1 cellular context compared by ENCODE assay signal in the genomic region with DNA sequence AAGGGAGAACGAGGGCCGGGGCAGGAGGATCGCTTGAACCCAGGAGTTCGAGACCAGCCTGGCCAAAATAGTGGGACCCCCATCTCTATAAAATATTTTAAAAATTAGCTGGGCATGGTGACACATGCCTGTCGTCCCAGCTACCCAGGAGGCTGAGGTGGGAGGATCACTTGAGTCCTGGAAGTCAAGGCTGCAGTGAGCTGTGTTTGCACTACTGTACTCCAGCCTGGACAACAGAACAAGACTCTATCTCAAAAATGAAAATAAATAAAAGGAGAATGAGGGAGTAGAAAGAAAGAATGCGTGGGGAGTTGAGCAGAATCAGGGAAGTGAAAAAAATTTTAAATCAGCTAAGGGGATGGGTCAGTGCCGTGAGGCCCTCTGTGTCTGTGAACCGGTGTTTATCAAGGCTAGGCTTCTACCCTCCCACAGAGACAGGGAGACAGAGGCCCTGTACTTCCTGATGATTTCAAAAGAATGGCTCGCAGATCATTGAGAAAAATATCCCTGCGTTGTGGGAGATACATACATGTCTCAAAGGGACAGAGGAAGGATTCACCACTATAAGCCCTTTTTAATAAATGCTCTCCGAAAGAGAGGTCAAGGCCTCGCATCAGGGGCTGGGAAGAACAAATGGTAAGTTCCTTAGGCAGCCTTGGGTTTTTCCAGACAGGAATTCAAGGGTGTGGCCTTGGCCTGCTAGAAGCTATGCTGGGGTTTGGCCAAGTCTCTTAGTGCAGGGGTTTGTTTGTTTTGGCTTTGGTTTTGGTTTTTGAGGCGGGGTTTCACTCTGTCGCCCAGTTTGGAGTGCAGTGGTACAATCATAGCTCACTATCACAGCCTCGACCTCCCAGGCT.
TF ChIP-seq lines count a peak whose summit lies in the region.

No MANE protein-coding gene starts in this region.

TF ChIP-seq in HepG2, 621 proteins besides CTCF, POLR2A, EP300 and RAD21 (continued from another document):
- TF ChIP-seq ZNF362 (CRISPR knock-in tag; IDR thresholded peaks at IDR 0.05; ENCODE audit: borderline replicate concordance) (no peak), ZBTB7A (CRISPR knock-in tag; IDR thresholded peaks at IDR 0.05) (no peak), SOX13 (IDR thresholded peaks at IDR 0.05) (no peak), SOX13 (CRISPR knock-in tag; conservative IDR thresholded peaks at IDR 0.05 in 1 of 2, IDR thresholded peaks at IDR 0.05 in 1 of 2) (peak in 1 of 2 experiments; percentile 32; a peak in 1 of 4 replicates), GATAD2A (CRISPR knock-in tag; IDR thresholded peaks at IDR 0.05) (peak; percentile 27; the same call in 1 of the 2 replicates), ZNF10 (CRISPR knock-in tag; IDR thresholded peaks at IDR 0.05; ENCODE audit: borderline replicate concordance, low read depth) (no peak), RBM22 (optimal IDR thresholded peaks at IDR 0.05; ENCODE audit: low read length) (no peak), SOX6 (IDR thresholded peaks at IDR 0.05) (no peak), SOX6 (CRISPR knock-in tag; IDR thresholded peaks at IDR 0.05) (0 out of 2 replicates have a peak, but pooled peaks have one; percentile 18), NR2F6 (IDR thresholded peaks at IDR 0.05) (peak; percentile 55; the same call in 1 of the 2 replicates), NR2F6 (CRISPR knock-in tag; IDR thresholded peaks at IDR 0.05) (no peak), KLF16 (CRISPR knock-in tag; IDR thresholded peaks at IDR 0.05) (no peak), ZBTB1 (CRISPR knock-in tag; IDR thresholded peaks at IDR 0.05; ENCODE audit: borderline replicate concordance) (no peak), ZNF792 (CRISPR knock-in tag; IDR thresholded peaks at IDR 0.05) (peak; percentile 43; the same call in 1 of the 2 replicates), NCOA2 (CRISPR knock-in tag; IDR thresholded peaks at IDR 0.05) (peak; percentile 17; the same call in 1 of the 2 replicates), TAF1 (CRISPR knock-in tag; IDR thresholded peaks at IDR 0.05) (no peak), ZFP90 (CRISPR knock-in tag; IDR thresholded peaks at IDR 0.05; ENCODE audit: borderline replicate concordance) (0 out of 2 replicates have a peak, but pooled peaks have one; percentile 51), ZFX (CRISPR knock-in tag; IDR thresholded peaks at IDR 0.05; ENCODE audit: low read depth) (peak; percentile 33; the same call in 1 of the 2 replicates)
- TF ChIP-seq, protein P1, sequence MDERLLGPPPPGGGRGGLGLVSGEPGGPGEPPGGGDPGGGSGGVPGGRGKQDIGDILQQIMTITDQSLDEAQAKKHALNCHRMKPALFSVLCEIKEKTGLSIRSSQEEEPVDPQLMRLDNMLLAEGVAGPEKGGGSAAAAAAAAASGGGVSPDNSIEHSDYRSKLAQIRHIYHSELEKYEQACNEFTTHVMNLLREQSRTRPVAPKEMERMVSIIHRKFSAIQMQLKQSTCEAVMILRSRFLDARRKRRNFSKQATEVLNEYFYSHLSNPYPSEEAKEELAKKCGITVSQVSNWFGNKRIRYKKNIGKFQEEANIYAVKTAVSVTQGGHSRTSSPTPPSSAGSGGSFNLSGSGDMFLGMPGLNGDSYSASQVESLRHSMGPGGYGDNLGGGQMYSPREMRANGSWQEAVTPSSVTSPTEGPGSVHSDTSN (CRISPR knock-in tag; IDR thresholded peaks at IDR 0.05), result no peak
